Comparison of ENCODE assay signal across 1 cellular context in genomic region chr3:37739579-37740290, GRCh38.
TF ChIP-seq lines count a peak whose summit lies in the region.

No MANE protein-coding gene starts in this region.

TF ChIP-seq in HEK293, 187 proteins besides CTCF, POLR2A, EP300 and RAD21 (continued from another document):
- TF ChIP-seq PATZ1 (tag by site-specific recombination; IDR thresholded peaks at IDR 0.05), result no peak
- no peak for TF ChIP-seq ZNF366 (tag by site-specific recombination; conservative IDR thresholded peaks at IDR 0.05)
- TF ChIP-seq MYNN (tag by site-specific recombination; IDR thresholded peaks at IDR 0.05; ENCODE audit: borderline replicate concordance), result no peak
- no peak for TF ChIP-seq BCL11B (tag by site-specific recombination; IDR thresholded peaks at IDR 0.05; ENCODE audit: low read depth)
- TF ChIP-seq ZNF202 (tag by site-specific recombination; IDR thresholded peaks at IDR 0.05; ENCODE audit: borderline replicate concordance), result no peak
- no peak for TF ChIP-seq SP7 (tag by site-specific recombination; IDR thresholded peaks at IDR 0.05)
- peak; percentile 90 for TF ChIP-seq EGR2 (tag by site-specific recombination; IDR thresholded peaks at IDR 0.05; ENCODE audit: low read depth)
- no peak for TF ChIP-seq ZNF585B (tag by site-specific recombination; IDR thresholded peaks at IDR 0.05)
- no peak for TF ChIP-seq ZNF239 (tag by site-specific recombination; IDR thresholded peaks at IDR 0.05)
- TF ChIP-seq TCF7L2 (IDR thresholded peaks at IDR 0.05; ENCODE audit: borderline replicate concordance, low read depth, low read length), result peak; percentile 94
- TF ChIP-seq ZNF121 (tag by site-specific recombination; IDR thresholded peaks at IDR 0.05), result no peak
- TF ChIP-seq ZNF664 (tag by site-specific recombination; IDR thresholded peaks at IDR 0.05), result no peak
- no peak for TF ChIP-seq ZNF610 (tag by site-specific recombination; IDR thresholded peaks at IDR 0.05; ENCODE audit: borderline replicate concordance)
- TF ChIP-seq FEZF1 (tag by site-specific recombination; IDR thresholded peaks at IDR 0.05), result peak; percentile 40; the same call in 1 of the 2 replicates
- TF ChIP-seq ZIC2 (tag by site-specific recombination; IDR thresholded peaks at IDR 0.05), result peak; percentile 53
- TF ChIP-seq ZNF626 (tag by site-specific recombination; IDR thresholded peaks at IDR 0.05), result no peak
- no peak for TF ChIP-seq ZNF555 (tag by site-specific recombination; conservative IDR thresholded peaks at IDR 0.05)
- 0 out of 2 replicates have a peak, but pooled peaks have one; percentile 25 for TF ChIP-seq GLIS2 (tag by site-specific recombination; IDR thresholded peaks at IDR 0.05)
- TF ChIP-seq ZNF404 (tag by site-specific recombination; IDR thresholded peaks at IDR 0.05), result no peak
- no peak for TF ChIP-seq ZNF518A (tag by site-specific recombination; conservative IDR thresholded peaks at IDR 0.05; ENCODE audit: low read depth)
